1 cellular context compared by ENCODE assay signal in genomic region chr19:17389957-17390664, GRCh38.
TF ChIP-seq lines count a peak whose summit lies in the region.

No MANE protein-coding gene starts in this region.

TF ChIP-seq in K562, 482 proteins besides CTCF, POLR2A, EP300 and RAD21 (continues in another document):
- TF ChIP-seq ZNF561 (CRISPR knock-in tag; conservative IDR thresholded peaks at IDR 0.05) (no peak), MCM3 (IDR thresholded peaks at IDR 0.05) (no peak), FOXK2 (conservative IDR thresholded peaks at IDR 0.05 in 1 of 2, IDR thresholded peaks at IDR 0.05 in 1 of 2; ENCODE audit: low read depth in 2 of 2) (no peak), NEUROD1 (IDR thresholded peaks at IDR 0.05; ENCODE audit: borderline replicate concordance, low read depth, low read length, partially characterized antibody) (no peak), ZNF609 (CRISPR knock-in tag; IDR thresholded peaks at IDR 0.05; ENCODE audit: borderline replicate concordance) (no peak), PHF21A (IDR thresholded peaks at IDR 0.05; ENCODE audit: borderline replicate concordance, low read depth) (no peak), MTF1 (CRISPR knock-in tag; IDR thresholded peaks at IDR 0.05; ENCODE audit: borderline replicate concordance) (no peak), SRSF7 (optimal IDR thresholded peaks at IDR 0.05; ENCODE audit: low read depth, low read length) (no peak), DACH1 (IDR thresholded peaks at IDR 0.05; ENCODE audit: partially characterized antibody) (no peak), CBX1 (IDR thresholded peaks at IDR 0.05; ENCODE audit: low read depth) (no peak), RNF219 (CRISPR knock-in tag; IDR thresholded peaks at IDR 0.05) (no peak), RBM34 (IDR thresholded peaks at IDR 0.05; ENCODE audit: borderline replicate concordance, insufficient read depth, low read length) (no peak), ETS2 (tag; IDR thresholded peaks at IDR 0.05; ENCODE audit: borderline replicate concordance, poor library complexity, severe bottlenecking) (no peak), ZNF318 (IDR thresholded peaks at IDR 0.05; ENCODE audit: borderline replicate concordance in 1 of 2, low read depth in 1 of 2) (no peak), ZNF197 (CRISPR knock-in tag; IDR thresholded peaks at IDR 0.05; ENCODE audit: low read depth) (no peak), ESRRA (IDR thresholded peaks at IDR 0.05; ENCODE audit: borderline replicate concordance, low read depth) (no peak), ZNF263 (CRISPR knock-in tag; IDR thresholded peaks at IDR 0.05; ENCODE audit: borderline replicate concordance) (no peak), PTBP1 (IDR thresholded peaks at IDR 0.05; ENCODE audit: low read depth, low read length) (no peak), THAP12 (CRISPR knock-in tag; IDR thresholded peaks at IDR 0.05) (no peak), SMARCA5 (IDR thresholded peaks at IDR 0.05) (peak; percentile 66), CBX2 (IDR thresholded peaks at IDR 0.05; ENCODE audit: insufficient read depth, low read length, poor library complexity, severe bottlenecking) (no peak), RBBP5 (IDR thresholded peaks at IDR 0.05; ENCODE audit: borderline replicate concordance, insufficient read depth, low read length, poor library complexity, severe bottlenecking) (no peak), ZNF311 (CRISPR knock-in tag; IDR thresholded peaks at IDR 0.05) (no peak), NFRKB (IDR thresholded peaks at IDR 0.05; ENCODE audit: low read depth) (no peak), CHD2 (IDR thresholded peaks at IDR 0.05; ENCODE audit: low read depth, low read length) (no peak), ZNF347 (CRISPR knock-in tag; IDR thresholded peaks at IDR 0.05; ENCODE audit: low read depth) (no peak), KHSRP (IDR thresholded peaks at IDR 0.05) (no peak), ZNF354B (CRISPR knock-in tag; IDR thresholded peaks at IDR 0.05) (no peak), POLR2G (IDR thresholded peaks at IDR 0.05; ENCODE audit: low read depth, low read length) (no peak), HBP1 (CRISPR knock-in tag; IDR thresholded peaks at IDR 0.05) (no peak), CTCFL (IDR thresholded peaks at IDR 0.05; ENCODE audit: borderline replicate concordance, insufficient read depth, low read depth, low read length, poor library complexity, severe bottlenecking) (no peak), HNRNPL (IDR thresholded peaks at IDR 0.05; ENCODE audit: low read depth, low read length) (no peak), ZNF507 (tag; conservative IDR thresholded peaks at IDR 0.05) (no peak), ZBTB7A (IDR thresholded peaks at IDR 0.05; ENCODE audit: borderline replicate concordance, control insufficient read depth, low read depth, low read length) (peak; percentile 82), RFX1 (IDR thresholded peaks at IDR 0.05) (no peak), PRMT5 (CRISPR knock-in tag; IDR thresholded peaks at IDR 0.05) (no peak)
